In genomic region chr2:223837290-223838061, GRCh38 we compare ENCODE assay signal across 1 cellular context.
TF ChIP-seq lines count a peak whose summit lies in the region.

Gene AP1S3, minus strand, starts transcription at chr2:223837582. Its CDS starts 132 bp downstream, at chr2:223837450.

TF ChIP-seq in Ishikawa, 13 proteins besides CTCF, POLR2A, EP300 and RAD21 (continued from another document):
- no peak for TF ChIP-seq REST (IDR thresholded peaks at IDR 0.05; ENCODE audit: low read depth)
- TF ChIP-seq MAX (IDR thresholded peaks at IDR 0.05), result peak; percentile 60
- no peak for TF ChIP-seq FOXM1 (IDR thresholded peaks at IDR 0.05; ENCODE audit: borderline replicate concordance, low read depth)
- TF ChIP-seq, protein P1, sequence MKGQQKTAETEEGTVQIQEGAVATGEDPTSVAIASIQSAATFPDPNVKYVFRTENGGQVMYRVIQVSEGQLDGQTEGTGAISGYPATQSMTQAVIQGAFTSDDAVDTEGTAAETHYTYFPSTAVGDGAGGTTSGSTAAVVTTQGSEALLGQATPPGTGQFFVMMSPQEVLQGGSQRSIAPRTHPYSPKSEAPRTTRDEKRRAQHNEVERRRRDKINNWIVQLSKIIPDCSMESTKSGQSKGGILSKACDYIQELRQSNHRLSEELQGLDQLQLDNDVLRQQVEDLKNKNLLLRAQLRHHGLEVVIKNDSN (IDR thresholded peaks at IDR 0.05), result no peak
- TF ChIP-seq TCF12 (IDR thresholded peaks at IDR 0.05; ENCODE audit: low read depth), result 0 out of 2 replicates have a peak, but pooled peaks have one; percentile 11
- TF ChIP-seq CREB1 (IDR thresholded peaks at IDR 0.05; ENCODE audit: low read depth), result no peak
- TF ChIP-seq TAF1 (IDR thresholded peaks at IDR 0.05; ENCODE audit: low read depth), result peak; percentile 81
- TF ChIP-seq YY1 (IDR thresholded peaks at IDR 0.05; ENCODE audit: low read depth), result peak; percentile 66; the same call in 1 of the 2 replicates
- no peak for TF ChIP-seq CEBPB (IDR thresholded peaks at IDR 0.05)
- TF ChIP-seq NFIC (IDR thresholded peaks at IDR 0.05), result no peak
- TF ChIP-seq ZBTB7A (IDR thresholded peaks at IDR 0.05; ENCODE audit: low read depth), result 0 out of 2 replicates have a peak, but pooled peaks have one; percentile 56
